In genomic region chr6:89275900-89276299, GRCh38 we compare ENCODE assay signal across 25 cellular contexts. TPM values are rescaled to one million over a fixed set of nuclear protein-coding genes. Genes with fewer than 3 reads are reported as not detected.
"Had no signal": no experiment of that assay in that cellular context is flagged by ENCODE, and none has a peak within 500 bp of the region (broad histone marks: within the 10 kb centered on the region; RNA-seq: fewer than 3 reads in every experiment).

No MANE protein-coding gene starts in this region.

- FAIRE-seq: HTR-8/SVneo, K562 had no signal

- H3K27ac ChIP-seq: HL-60, KMS-11, RWPE1 had no signal

- H3K4me3 ChIP-seq: K562 had no signal

- H3K9me3 ChIP-seq: SK-N-SH had no signal

- ATAC-seq: K562 had no signal

- H3K9ac ChIP-seq: KMS-11, SK-N-SH had no signal

- DNase-seq: Kasumi-1, MM.1S, NCI-H1092 treated with DMSO at 0.1 percent for 48 hours, NCI-H1436, NCI-H187, NCI-H2029, NCI-H2081 treated with DMSO at 0.1 percent for 48 hours, NCI-H2171, NCI-H226, NCI-H446, NCI-H510A, NCI-H524 treated with DMSO at 0.1 percent for 48 hours, NCI-H69, NCI-H774, SHP77, SK-N-SH, SW 1271 had no signal

RNA-seq across cellular contexts. Expression of gene GABRR2, which starts 39.2 kb away (rescaled TPM):
- total RNA-seq: K562, SK-MEL-5 had no signal

RNA-seq across cellular contexts. Expression of gene GABRR1, which starts 58.7 kb away (rescaled TPM):
- total RNA-seq: K562, M059J, SK-MEL-5 had no signal
- polyA plus RNA-seq: IgD-negative memory B cell, K562, SK-N-SH had no signal
